Comparison of ENCODE assay signal across 12 cellular contexts in the genomic region with DNA sequence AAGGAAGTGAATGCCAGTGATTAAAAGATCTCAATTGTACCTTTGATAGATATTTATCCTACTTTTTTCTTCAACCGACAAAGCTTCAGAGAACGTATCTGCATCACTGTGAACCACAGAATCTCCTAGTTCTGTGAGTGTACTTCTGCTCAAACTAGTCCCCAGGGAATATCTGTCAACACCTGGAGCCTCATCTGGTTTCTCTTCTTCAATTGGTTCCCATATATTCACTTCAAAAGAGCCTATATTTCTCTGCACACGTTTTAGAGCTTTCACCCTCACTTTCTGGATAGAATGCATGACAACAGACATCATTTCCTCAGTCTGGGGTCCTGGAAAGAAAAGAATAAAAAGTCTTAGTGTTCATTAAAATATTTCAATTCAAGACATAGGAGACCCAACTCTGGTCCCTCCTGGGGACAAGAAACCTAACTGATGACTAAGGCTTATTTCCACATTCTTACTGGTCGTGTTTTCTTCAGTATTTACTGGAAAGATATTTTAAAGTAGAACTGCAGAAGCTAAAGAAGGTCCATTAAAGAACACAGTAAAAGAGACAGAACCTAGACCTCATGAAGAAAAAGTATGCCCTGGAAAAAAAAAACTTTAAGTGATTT.
DNase-seq lines count a peak whose midpoint lies in the region; ATAC-seq, FAIRE-seq and TF ChIP-seq lines count a peak whose summit lies in the region.
"Had no signal": no experiment of that assay in that cellular context is flagged by ENCODE, and none has a peak within 500 bp of the region (broad histone marks: within the 10 kb centered on the region; RNA-seq: fewer than 3 reads in every experiment).

No MANE protein-coding gene starts in this region.

- no peaks in the 10 kb centered on the region for H3K27me3 Mint-ChIP-seq in activated CD4-positive, alpha-beta T cell treated with anti-CD3 and anti-CD28 coated beads for 36 hours

- no peaks in the 10 kb centered on the region for H3K9me3 Mint-ChIP-seq in activated CD4-positive, alpha-beta T cell treated with anti-CD3 and anti-CD28 coated beads for 36 hours (ENCODE audit: low read depth)
- H3K9me3 Mint-ChIP-seq: T-helper 1 cell treated with Interleukin-12 subunit alpha and Interleukin-12 subunit beta and Interleukin-4 antibody, amounts not matched to agents 30 μg/mL and 1 μg/mL, for 36 hours had no signal

- intact Hi-C loops in activated CD4-positive, alpha-beta T cell treated with anti-CD3 and anti-CD28 coated beads for 36 hours (cut with DNase I, micrococcal nuclease): no loop called here

- H3K4me3 Mint-ChIP-seq in activated CD4-positive, alpha-beta T cell treated with anti-CD3 and anti-CD28 coated beads for 36 hours: no peak overlapping the region
- H3K4me3 Mint-ChIP-seq: T-helper 1 cell treated with Interleukin-12 subunit alpha and Interleukin-12 subunit beta and Interleukin-4 antibody, amounts not matched to agents 30 μg/mL and 1 μg/mL, for 36 hours had no signal

- POLR2A ChIA-PET in activated CD4-positive, alpha-beta T cell treated with anti-CD3 and anti-CD28 coated beads for 36 hours (lab: Charles Lee): no interaction called here

- H3K4me3 ChIP-seq in fibroblast of mammary gland (ENCODE audit: control insufficient read depth, low read depth, low read length): no peak overlapping the region

- H3K4me1 Mint-ChIP-seq in activated CD4-positive, alpha-beta T cell treated with anti-CD3 and anti-CD28 coated beads for 36 hours: no peaks in the 10 kb centered on the region

- TF ChIP-seq CTCF in fibroblast of mammary gland (conservative IDR thresholded peaks at IDR 0.05; ENCODE audit: control insufficient read depth, insufficient read depth, low read depth, low read length): no peak

- no peak overlapping the region for H3K27ac Mint-ChIP-seq in activated CD4-positive, alpha-beta T cell treated with anti-CD3 and anti-CD28 coated beads for 36 hours
- H3K27ac Mint-ChIP-seq: T-helper 1 cell treated with Interleukin-12 subunit alpha and Interleukin-12 subunit beta and Interleukin-4 antibody, amounts not matched to agents 30 μg/mL and 1 μg/mL, for 36 hours had no signal

- peak; percentile 94 for ATAC-seq in GM18907 (IDR thresholded peaks at IDR 0.05; ENCODE audit: unreplicated experiment)
- ATAC-seq in GM21528 (IDR thresholded peaks at IDR 0.05; ENCODE audit: low FRiP score, unreplicated experiment): peak; percentile 64
- ATAC-seq in HG03103 (IDR thresholded peaks at IDR 0.05; ENCODE audit: low read depth, unreplicated experiment): peak; percentile 81
- no peak for ATAC-seq in activated CD4-positive, alpha-beta T cell treated with anti-CD3 and anti-CD28 coated beads for 36 hours

- DNase-seq in fibroblast of mammary gland (ENCODE audit: low read depth) (peak; percentile 21), T1000 (lab: John Stamatoyannopoulos, UW) (no peak), GM12892 (ENCODE audit: insufficient read length) (no peak), urothelium cell line (ENCODE audit: low spot score) (no peak)
- DNase-seq in activated CD4-positive, alpha-beta T cell treated with anti-CD3 and anti-CD28 coated beads for 36 hours: no peak
- DNase-seq: activated CD8-positive, alpha-beta memory T cell treated with anti-CD3 and anti-CD28 coated beads, Interleukin-2, amount 50 U/mL, for 48 hours; stimulated activated CD8-positive, alpha-beta memory T cell treated with anti-CD3 and anti-CD28 coated beads, Interleukin-4, amount 100 ng/mL, for 48 hours had no signal

- TF ChIP-seq POLR2A in GM12892 (IDR thresholded peaks at IDR 0.05; ENCODE audit: low read depth, low read length): no peak

- FAIRE-seq in GM12892 (lab: Jason Lieb, UNC): no peak
- FAIRE-seq in urothelium cell line (lab: Jason Lieb, UNC): no peak
- FAIRE-seq: H54 had no signal

- CTCF ChIA-PET in activated CD4-positive, alpha-beta T cell treated with anti-CD3 and anti-CD28 coated beads for 36 hours (lab: Charles Lee): no interaction called here

- peaks cover 22% of the 10 kb centered on the region for H3K36me3 Mint-ChIP-seq in activated CD4-positive, alpha-beta T cell treated with anti-CD3 and anti-CD28 coated beads for 36 hours (ENCODE audit: low read depth)
